In the genomic region with DNA sequence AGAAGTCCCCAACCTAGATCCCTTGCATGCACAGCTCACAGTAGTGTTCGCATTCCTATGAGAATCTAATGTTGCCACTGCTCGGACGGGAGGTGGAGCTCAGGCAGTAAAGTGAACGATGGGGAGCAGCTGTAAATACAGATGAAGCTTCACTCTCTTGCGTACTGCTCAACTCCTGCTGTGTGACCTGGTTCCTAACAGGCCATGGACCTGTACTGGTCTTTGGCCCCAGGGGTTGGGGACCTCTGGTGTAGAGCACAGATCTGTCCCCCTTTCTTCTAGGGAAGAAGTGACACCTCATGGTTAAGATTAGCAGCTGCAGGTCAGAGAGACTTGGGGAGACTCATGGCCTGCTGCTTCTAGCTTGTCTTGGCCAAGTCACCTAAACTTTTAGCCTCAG, we compare ENCODE assay signal across 3 cellular contexts.
A peak's percentile ranks its signal among the peaks of the same experiment; 100 is the strongest.
TF ChIP-seq lines count a peak whose summit lies in the region.

No MANE protein-coding gene starts in this region.

TF ChIP-seq in A549, 52 proteins besides CTCF, POLR2A, EP300 and RAD21:
- TF ChIP-seq, protein P1, sequence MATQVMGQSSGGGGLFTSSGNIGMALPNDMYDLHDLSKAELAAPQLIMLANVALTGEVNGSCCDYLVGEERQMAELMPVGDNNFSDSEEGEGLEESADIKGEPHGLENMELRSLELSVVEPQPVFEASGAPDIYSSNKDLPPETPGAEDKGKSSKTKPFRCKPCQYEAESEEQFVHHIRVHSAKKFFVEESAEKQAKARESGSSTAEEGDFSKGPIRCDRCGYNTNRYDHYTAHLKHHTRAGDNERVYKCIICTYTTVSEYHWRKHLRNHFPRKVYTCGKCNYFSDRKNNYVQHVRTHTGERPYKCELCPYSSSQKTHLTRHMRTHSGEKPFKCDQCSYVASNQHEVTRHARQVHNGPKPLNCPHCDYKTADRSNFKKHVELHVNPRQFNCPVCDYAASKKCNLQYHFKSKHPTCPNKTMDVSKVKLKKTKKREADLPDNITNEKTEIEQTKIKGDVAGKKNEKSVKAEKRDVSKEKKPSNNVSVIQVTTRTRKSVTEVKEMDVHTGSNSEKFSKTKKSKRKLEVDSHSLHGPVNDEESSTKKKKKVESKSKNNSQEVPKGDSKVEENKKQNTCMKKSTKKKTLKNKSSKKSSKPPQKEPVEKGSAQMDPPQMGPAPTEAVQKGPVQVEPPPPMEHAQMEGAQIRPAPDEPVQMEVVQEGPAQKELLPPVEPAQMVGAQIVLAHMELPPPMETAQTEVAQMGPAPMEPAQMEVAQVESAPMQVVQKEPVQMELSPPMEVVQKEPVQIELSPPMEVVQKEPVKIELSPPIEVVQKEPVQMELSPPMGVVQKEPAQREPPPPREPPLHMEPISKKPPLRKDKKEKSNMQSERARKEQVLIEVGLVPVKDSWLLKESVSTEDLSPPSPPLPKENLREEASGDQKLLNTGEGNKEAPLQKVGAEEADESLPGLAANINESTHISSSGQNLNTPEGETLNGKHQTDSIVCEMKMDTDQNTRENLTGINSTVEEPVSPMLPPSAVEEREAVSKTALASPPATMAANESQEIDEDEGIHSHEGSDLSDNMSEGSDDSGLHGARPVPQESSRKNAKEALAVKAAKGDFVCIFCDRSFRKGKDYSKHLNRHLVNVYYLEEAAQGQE (IDR thresholded peaks at IDR 0.05) = no peak
- TF ChIP-seq SMC3 (IDR thresholded peaks at IDR 0.05) = peak; percentile 18; the same call in 1 of the 3 replicates

TF ChIP-seq in GM12878, 131 proteins besides CTCF, POLR2A, EP300 and RAD21:
- no peak for TF ChIP-seq TARDBP (IDR thresholded peaks at IDR 0.05; ENCODE audit: borderline replicate concordance)
- TF ChIP-seq ZNF622 (IDR thresholded peaks at IDR 0.05) = no peak
- no peak for TF ChIP-seq RUNX3 (IDR thresholded peaks at IDR 0.05; ENCODE audit: low read length)
- no peak for TF ChIP-seq ZBED1 (IDR thresholded peaks at IDR 0.05; ENCODE audit: borderline replicate concordance)
- no peak for TF ChIP-seq TAF1 (IDR thresholded peaks at IDR 0.05; ENCODE audit: borderline replicate concordance, low read depth, low read length)
- TF ChIP-seq FOS (IDR thresholded peaks at IDR 0.05; ENCODE audit: borderline replicate concordance, extremely low read depth, insufficient read length) = no peak
- TF ChIP-seq HCFC1 (IDR thresholded peaks at IDR 0.05; ENCODE audit: low read length) = no peak
- TF ChIP-seq POLR2AphosphoS2 (IDR thresholded peaks at IDR 0.05; ENCODE audit: low read depth, low read length) = no peak
- TF ChIP-seq SIN3A (IDR thresholded peaks at IDR 0.05; ENCODE audit: low read depth, low read length) = no peak
- no peak for TF ChIP-seq MEF2A (IDR thresholded peaks at IDR 0.05; ENCODE audit: insufficient read depth, low read depth, low read length)
- TF ChIP-seq, protein P2, sequence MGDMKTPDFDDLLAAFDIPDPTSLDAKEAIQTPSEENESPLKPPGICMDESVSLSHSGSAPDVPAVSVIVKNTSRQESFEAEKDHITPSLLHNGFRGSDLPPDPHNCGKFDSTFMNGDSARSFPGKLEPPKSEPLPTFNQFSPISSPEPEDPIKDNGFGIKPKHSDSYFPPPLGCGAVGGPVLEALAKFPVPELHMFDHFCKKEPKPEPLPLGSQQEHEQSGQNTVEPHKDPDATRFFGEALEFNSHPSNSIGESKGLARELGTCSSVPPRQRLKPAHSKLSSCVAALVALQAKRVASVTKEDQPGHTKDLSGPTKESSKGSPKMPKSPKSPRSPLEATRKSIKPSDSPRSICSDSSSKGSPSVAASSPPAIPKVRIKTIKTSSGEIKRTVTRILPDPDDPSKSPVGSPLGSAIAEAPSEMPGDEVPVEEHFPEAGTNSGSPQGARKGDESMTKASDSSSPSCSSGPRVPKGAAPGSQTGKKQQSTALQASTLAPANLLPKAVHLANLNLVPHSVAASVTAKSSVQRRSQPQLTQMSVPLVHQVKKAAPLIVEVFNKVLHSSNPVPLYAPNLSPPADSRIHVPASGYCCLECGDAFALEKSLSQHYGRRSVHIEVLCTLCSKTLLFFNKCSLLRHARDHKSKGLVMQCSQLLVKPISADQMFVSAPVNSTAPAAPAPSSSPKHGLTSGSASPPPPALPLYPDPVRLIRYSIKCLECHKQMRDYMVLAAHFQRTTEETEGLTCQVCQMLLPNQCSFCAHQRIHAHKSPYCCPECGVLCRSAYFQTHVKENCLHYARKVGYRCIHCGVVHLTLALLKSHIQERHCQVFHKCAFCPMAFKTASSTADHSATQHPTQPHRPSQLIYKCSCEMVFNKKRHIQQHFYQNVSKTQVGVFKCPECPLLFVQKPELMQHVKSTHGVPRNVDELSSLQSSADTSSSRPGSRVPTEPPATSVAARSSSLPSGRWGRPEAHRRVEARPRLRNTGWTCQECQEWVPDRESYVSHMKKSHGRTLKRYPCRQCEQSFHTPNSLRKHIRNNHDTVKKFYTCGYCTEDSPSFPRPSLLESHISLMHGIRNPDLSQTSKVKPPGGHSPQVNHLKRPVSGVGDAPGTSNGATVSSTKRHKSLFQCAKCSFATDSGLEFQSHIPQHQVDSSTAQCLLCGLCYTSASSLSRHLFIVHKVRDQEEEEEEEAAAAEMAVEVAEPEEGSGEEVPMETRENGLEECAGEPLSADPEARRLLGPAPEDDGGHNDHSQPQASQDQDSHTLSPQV (IDR thresholded peaks at IDR 0.05) = no peak
- no peak for TF ChIP-seq KAT2A (conservative IDR thresholded peaks at IDR 0.05; ENCODE audit: control insufficient read depth, low read depth, low read length)
- TF ChIP-seq SMAD5 (IDR thresholded peaks at IDR 0.05; ENCODE audit: low read depth) = no peak
- no peak for TF ChIP-seq RBBP5 (conservative IDR thresholded peaks at IDR 0.05)
- no peak for TF ChIP-seq MTA2 (IDR thresholded peaks at IDR 0.05; ENCODE audit: low read depth)
TF ChIP-seq in GM12878: peak in this region for 0.

TF ChIP-seq in HepG2, 621 proteins besides CTCF, POLR2A, EP300 and RAD21:
- peak; percentile 58 for TF ChIP-seq SMC3 (IDR thresholded peaks at IDR 0.05; ENCODE audit: low read length)
- 0 out of 2 replicates have a peak, but pooled peaks have one; percentile 26 for TF ChIP-seq ESRRA (CRISPR knock-in tag; IDR thresholded peaks at IDR 0.05; ENCODE audit: low read depth)
- TF ChIP-seq, protein P3, sequence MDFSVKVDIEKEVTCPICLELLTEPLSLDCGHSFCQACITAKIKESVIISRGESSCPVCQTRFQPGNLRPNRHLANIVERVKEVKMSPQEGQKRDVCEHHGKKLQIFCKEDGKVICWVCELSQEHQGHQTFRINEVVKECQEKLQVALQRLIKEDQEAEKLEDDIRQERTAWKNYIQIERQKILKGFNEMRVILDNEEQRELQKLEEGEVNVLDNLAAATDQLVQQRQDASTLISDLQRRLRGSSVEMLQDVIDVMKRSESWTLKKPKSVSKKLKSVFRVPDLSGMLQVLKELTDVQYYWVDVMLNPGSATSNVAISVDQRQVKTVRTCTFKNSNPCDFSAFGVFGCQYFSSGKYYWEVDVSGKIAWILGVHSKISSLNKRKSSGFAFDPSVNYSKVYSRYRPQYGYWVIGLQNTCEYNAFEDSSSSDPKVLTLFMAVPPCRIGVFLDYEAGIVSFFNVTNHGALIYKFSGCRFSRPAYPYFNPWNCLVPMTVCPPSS (IDR thresholded peaks at IDR 0.05) = no peak
- TF ChIP-seq, protein P4, sequence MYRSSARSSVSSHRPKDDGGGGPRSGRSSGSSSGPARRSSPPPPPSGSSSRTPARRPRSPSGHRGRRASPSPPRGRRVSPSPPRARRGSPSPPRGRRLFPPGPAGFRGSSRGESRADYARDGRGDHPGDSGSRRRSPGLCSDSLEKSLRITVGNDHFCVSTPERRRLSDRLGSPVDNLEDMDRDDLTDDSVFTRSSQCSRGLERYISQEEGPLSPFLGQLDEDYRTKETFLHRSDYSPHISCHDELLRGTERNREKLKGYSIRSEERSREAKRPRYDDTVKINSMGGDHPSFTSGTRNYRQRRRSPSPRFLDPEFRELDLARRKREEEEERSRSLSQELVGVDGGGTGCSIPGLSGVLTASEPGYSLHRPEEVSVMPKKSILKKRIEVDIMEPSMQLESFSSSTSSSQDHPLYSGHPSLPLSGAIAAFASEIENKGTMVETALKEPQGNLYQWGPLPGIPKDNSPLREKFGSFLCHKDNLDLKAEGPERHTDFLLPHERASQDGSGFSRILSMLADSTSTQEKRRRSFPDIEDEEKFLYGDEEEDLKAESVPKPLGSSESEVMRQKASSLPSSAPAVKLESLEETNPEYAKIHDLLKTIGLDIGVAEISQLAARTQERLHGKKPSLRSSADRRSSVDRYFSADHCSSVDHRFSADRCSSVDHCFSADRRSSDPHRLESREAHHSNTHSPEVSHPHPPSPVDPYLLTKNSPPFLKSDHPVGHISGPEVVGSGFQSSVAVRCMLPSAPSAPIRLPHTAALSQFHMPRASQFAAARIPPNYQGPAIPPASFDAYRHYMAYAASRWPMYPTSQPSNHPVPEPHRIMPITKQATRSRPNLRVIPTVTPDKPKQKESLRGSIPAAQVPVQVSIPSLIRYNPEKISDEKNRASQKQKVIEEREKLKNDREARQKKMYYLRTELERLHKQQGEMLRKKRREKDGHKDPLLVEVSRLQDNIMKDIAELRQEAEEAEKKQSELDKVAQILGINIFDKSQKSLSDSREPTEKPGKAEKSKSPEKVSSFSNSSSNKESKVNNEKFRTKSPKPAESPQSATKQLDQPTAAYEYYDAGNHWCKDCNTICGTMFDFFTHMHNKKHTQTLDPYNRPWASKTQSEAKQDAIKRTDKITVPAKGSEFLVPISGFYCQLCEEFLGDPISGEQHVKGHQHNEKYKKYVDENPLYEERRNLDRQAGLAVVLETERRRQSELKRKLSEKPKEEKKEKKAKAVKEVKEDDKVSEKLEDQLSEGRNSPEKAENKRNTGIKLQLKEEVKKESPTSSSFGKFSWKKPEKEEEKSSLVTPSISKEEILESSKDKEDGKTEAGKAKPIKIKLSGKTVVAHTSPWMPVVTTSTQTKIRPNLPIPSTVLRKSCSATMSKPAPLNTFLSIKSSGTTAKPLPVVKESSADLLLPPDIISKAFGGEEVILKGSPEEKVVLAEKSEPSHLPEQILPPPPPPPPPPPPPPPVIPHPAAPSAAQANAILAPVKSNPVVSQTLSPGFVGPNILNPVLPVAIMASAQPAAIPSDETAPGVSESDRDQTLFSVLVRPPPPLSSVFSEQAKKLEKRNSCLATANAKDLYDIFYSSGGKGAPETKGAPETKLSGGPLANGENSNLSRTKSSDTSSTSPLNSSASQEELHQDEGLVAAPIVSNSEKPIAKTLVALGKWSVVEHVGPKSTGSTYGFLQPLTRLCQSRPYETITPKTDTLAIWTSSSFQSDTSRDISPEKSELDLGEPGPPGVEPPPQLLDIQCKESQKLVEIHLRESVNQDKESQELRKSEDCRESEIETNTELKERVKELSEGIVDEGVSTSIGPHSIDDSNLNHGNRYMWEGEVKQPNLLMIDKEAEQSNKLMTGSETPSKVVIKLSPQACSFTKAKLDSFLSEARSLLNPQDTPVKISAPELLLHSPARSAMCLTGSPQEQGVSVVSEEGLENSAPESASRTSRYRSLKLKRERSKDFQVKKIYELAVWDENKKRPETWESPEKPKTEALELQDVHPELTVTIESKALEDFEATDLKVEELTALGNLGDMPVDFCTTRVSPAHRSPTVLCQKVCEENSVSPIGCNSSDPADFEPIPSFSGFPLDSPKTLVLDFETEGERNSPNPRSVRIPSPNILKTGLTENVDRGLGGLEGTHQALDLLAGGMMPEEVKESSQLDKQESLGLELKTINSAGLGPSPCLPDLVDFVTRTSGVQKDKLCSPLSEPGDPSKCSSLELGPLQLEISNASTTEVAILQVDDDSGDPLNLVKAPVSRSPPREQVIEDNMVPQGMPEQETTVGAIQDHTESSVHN (CRISPR knock-in tag; IDR thresholded peaks at IDR 0.05) = no peak
- TF ChIP-seq STAG1 (CRISPR knock-in tag; IDR thresholded peaks at IDR 0.05) = peak; percentile 51
- peak; percentile 61; the same call in 1 of the 2 replicates for TF ChIP-seq HNF4A (CRISPR knock-in tag; IDR thresholded peaks at IDR 0.05)
- TF ChIP-seq ZMYM4 (CRISPR knock-in tag; IDR thresholded peaks at IDR 0.05) = 0 out of 2 replicates have a peak, but pooled peaks have one; percentile 20
- no peak for TF ChIP-seq ZSCAN31 (CRISPR knock-in tag; IDR thresholded peaks at IDR 0.05; ENCODE audit: low read depth)
